ENCODE assay signal across 8 cellular contexts in the genomic region with DNA sequence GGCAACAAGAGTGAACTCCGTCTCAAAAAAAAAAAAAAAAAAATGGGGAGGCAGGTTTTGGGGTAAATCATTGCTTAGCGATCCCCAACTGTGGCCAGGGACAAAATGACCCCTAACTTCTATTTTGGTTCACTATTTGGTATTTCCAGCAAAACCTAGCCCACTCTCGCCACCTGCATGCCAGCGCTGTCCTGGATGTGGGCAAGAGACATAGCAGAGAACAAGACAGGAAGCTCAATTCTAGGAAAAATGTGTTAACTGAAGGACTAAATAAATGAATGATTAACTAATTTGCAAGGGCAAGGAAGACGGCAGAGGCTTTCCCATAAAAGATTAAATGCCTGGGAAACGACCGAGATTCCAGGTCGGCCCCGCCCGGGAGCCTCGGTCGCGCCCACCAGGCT. TPM values are rescaled to one million over a fixed set of nuclear protein-coding genes. Genes with fewer than 3 reads are reported as not detected.
DNase-seq lines count a peak whose midpoint lies in the region; ATAC-seq, FAIRE-seq and TF ChIP-seq lines count a peak whose summit lies in the region.

No MANE protein-coding gene starts in this region.

- H3K27ac Mint-ChIP-seq in natural killer cell treated with Interleukin-12 subunit alpha and Interleukin-12 subunit beta and Interleukin-15 and Interleukin-18, amount 100 ng/mL, for 72 hours, result peak overlapping the region; percentile 94 to 97

- peak overlapping the region; percentile 57 for H4K5ac ChIP-seq in H1 (ENCODE audit: insufficient read length, low read depth, low read length)

- H3K23ac ChIP-seq in H1 (ENCODE audit: insufficient read length), result no peak overlapping the region

- peak overlapping the region in 2 of 4 experiments; percentile 66 to 72; a peak in 2 of 7 replicates for H3K9ac ChIP-seq in H1 (replicated peaks in 1 of 4; ENCODE audit: extremely low read depth in 1 of 4, low read depth in 3 of 4, low read length in 3 of 4)

- TF ChIP-seq CTCF in NB4 (IDR thresholded peaks at IDR 0.05; ENCODE audit: low read depth, low read length), result no peak
- no peak for TF ChIP-seq CTCF in H1 (IDR thresholded peaks at IDR 0.05; ENCODE audit: control extremely low read depth in 1 of 3, insufficient read depth in 1 of 3, low read depth in 1 of 3, low read length in 3 of 3)

- H3K27me3 Mint-ChIP-seq in natural killer cell treated with Interleukin-12 subunit alpha and Interleukin-12 subunit beta and Interleukin-15 and Interleukin-18, amount 100 ng/mL, for 72 hours, result no peaks in the 10 kb centered on the region

- no peak overlapping the region for H4K91ac ChIP-seq in H1 (replicated peaks; ENCODE audit: insufficient read length, low read length)

- H3K36me3 ChIP-seq in H1 (ENCODE audit: control insufficient read depth in 2 of 4, insufficient read depth in 4 of 4, low read length in 3 of 4), result no peaks in the 10 kb centered on the region; a peak in 1 of 8 replicates

- peaks cover 0 to 2% of the 10 kb centered on the region in 2 experiments for H4K20me1 ChIP-seq in H1 (replicated peaks in 1 of 2; ENCODE audit: control insufficient read depth in 1 of 2, insufficient read depth in 2 of 2, low read length in 2 of 2)

- no peak overlapping the region for H3K56ac ChIP-seq in H1 (replicated peaks; ENCODE audit: insufficient read length, low read depth, low read length)

- H2BK15ac ChIP-seq in H1 (ENCODE audit: low read length), result no peak overlapping the region

- TF ChIP-seq EP300 in H1 (IDR thresholded peaks at IDR 0.05; ENCODE audit: borderline replicate concordance in 1 of 2, low read depth in 2 of 2, low read length in 2 of 2), result no peak

- no peaks in the 10 kb centered on the region for H3K79me1 ChIP-seq in H1 (ENCODE audit: low read depth, low read length)

- H2BK120ac ChIP-seq in H1 (replicated peaks; ENCODE audit: low read depth, low read length), result no peak overlapping the region

- peak overlapping the region; percentile 56 to 81 for H3K4me2 ChIP-seq in H1 (ENCODE audit: insufficient read depth in 1 of 2, low read depth in 2 of 2, low read length in 2 of 2)

- peaks cover 3% of the 10 kb centered on the region; the same call in 1 of the 2 replicates for H3K23me2 ChIP-seq in H1 (ENCODE audit: low read depth, low read length)

- TF ChIP-seq RAD21 in H1 (IDR thresholded peaks at IDR 0.05 in 1 of 2, conservative IDR thresholded peaks at IDR 0.05 in 1 of 2; ENCODE audit: low read depth in 2 of 2, low read length in 2 of 2), result no peak; a peak in 1 of 4 replicates

- 8% methylated on average over 11 of the region's 13 CpGs; no CpG with 5 or more reads in 1 of the 2 experiments for WGBS in H1 (ENCODE audit: extremely low coverage in 1 of 2, insufficient coverage in 1 of 2, insufficient read length in 1 of 2, insufficient replicate concordance in 2 of 2, low coverage in 1 of 2, low lambda C conversion rate in 2 of 2, missing lambda C conversion rate in 1 of 2), 2 experiments

- H3K79me2 ChIP-seq in H1 (ENCODE audit: control insufficient read depth in 1 of 2, insufficient read depth in 2 of 2, low read length in 2 of 2), result no peaks in the 10 kb centered on the region

- no peaks in the 10 kb centered on the region for H3K9me3 ChIP-seq in H1 (ENCODE audit: insufficient read depth in 2 of 2, low read depth in 1 of 2, low read length in 1 of 2)

- POLR2A ChIA-PET in H1 (lab: Charles Lee; ENCODE audit: partially characterized antibody), result interaction anchor here (0.6 to 4.5 kb wide), 14 partner anchors 9 to 474 kb away, joined by 3 to 26 read pairs (median 4); partner anchors contain the start of genes DAG1, RHOA, TCTA and USP4

- H3K4me3 ChIP-seq in NB4 (ENCODE audit: low read depth, low read length) (peak overlapping the region; percentile 76), H1 (ENCODE audit: extremely low read depth in 1 of 4, insufficient read depth in 2 of 4, low read depth in 3 of 4, low read length in 4 of 4) (peak overlapping the region; percentile 52 to 84 (median 77))

- peak overlapping the region; percentile 92 for H3K4me3 Mint-ChIP-seq in natural killer cell treated with Interleukin-12 subunit alpha and Interleukin-12 subunit beta and Interleukin-15 and Interleukin-18, amount 100 ng/mL, for 72 hours

- peak; percentile 34 for DNase-seq in NB4 (ENCODE audit: low read depth)
- no peak for DNase-seq in H1 (ENCODE audit: low read depth in 1 of 2, low spot score in 2 of 2)
- no peak for DNase-seq in natural killer cell treated with Interleukin-12 subunit alpha and Interleukin-12 subunit beta and Interleukin-15 and Interleukin-18, amount 100 ng/mL, for 72 hours (ENCODE audit: low spot score)
- DNase-seq in superior temporal gyrus (ENCODE audit: extremely low spot score), result no peak
- no peak for DNase-seq in NCI-H146 (lab: John Stamatoyannopoulos, UW)
- DNase-seq in NCI-H1930 (lab: John Stamatoyannopoulos, UW), result no peak

- FAIRE-seq in H1 (lab: Jason Lieb, UNC), result no peak

- no peak overlapping the region for H3K27ac ChIP-seq in H1 (ENCODE audit: low read depth, low read length)

- peak overlapping the region; percentile 80; the same call in 1 of the 2 replicates for H2AFZ ChIP-seq in H1 (ENCODE audit: low read length)

- no peaks in the 10 kb centered on the region; a peak in 1 of 7 replicates for H3K4me1 ChIP-seq in H1 (replicated peaks in 1 of 4; ENCODE audit: control insufficient read depth in 3 of 4, insufficient read depth in 4 of 4, low read length in 3 of 4)

- no peaks in the 10 kb centered on the region for H3K9me3 Mint-ChIP-seq in natural killer cell treated with Interleukin-12 subunit alpha and Interleukin-12 subunit beta and Interleukin-15 and Interleukin-18, amount 100 ng/mL, for 72 hours

- CTCF ChIA-PET in H1 (lab: Charles Lee; ENCODE audit: partially characterized antibody), result interaction anchor here (0.6 to 2.2 kb wide), 5 partner anchors 9 to 108 kb away, joined by 3 to 7 read pairs (median 4); no protein-coding TSS in a partner anchor

- H3K4me1 Mint-ChIP-seq in natural killer cell treated with Interleukin-12 subunit alpha and Interleukin-12 subunit beta and Interleukin-15 and Interleukin-18, amount 100 ng/mL, for 72 hours (ENCODE audit: low read depth in 2 of 2), result peaks cover 18 to 19% of the 10 kb centered on the region in 2 donors

- H3K14ac ChIP-seq in H1 (ENCODE audit: insufficient read length), result no peak overlapping the region

- TF ChIP-seq POLR2A in NB4 (IDR thresholded peaks at IDR 0.05; ENCODE audit: extremely low read depth, insufficient read length) (no peak), H1 (IDR thresholded peaks at IDR 0.05; ENCODE audit: control extremely low read depth in 1 of 2, low read depth in 2 of 2, low read length in 2 of 2) (no peak)

- no peak overlapping the region for H2BK5ac ChIP-seq in H1 (ENCODE audit: low read depth, low read length)

- H3K18ac ChIP-seq in H1 (ENCODE audit: extremely low read depth, low read length), result no peak overlapping the region

- H4K8ac ChIP-seq in H1 (ENCODE audit: extremely low read depth, insufficient read depth, low read length), result peak overlapping the region; percentile 68

- no peaks in the 10 kb centered on the region for H3K36me3 Mint-ChIP-seq in natural killer cell treated with Interleukin-12 subunit alpha and Interleukin-12 subunit beta and Interleukin-15 and Interleukin-18, amount 100 ng/mL, for 72 hours

- peak; percentile 15 for ATAC-seq in GM18499 (IDR thresholded peaks at IDR 0.05; ENCODE audit: insufficient read depth, unreplicated experiment)
- ATAC-seq in natural killer cell treated with Interleukin-12 subunit alpha and Interleukin-12 subunit beta and Interleukin-15 and Interleukin-18, amount 100 ng/mL, for 72 hours, result no peak
- ATAC-seq in GM19397 (IDR thresholded peaks at IDR 0.05; ENCODE audit: unreplicated experiment), result no peak

- no peak overlapping the region for H2BK20ac ChIP-seq in H1 (ENCODE audit: low read length)

- H3K27me3 ChIP-seq in H1 (replicated peaks in 1 of 4; ENCODE audit: control insufficient read depth in 3 of 4, extremely low read depth in 1 of 4, insufficient read depth in 3 of 4, low read length in 3 of 4), result no peaks in the 10 kb centered on the region

- no peak overlapping the region for H2AK5ac ChIP-seq in H1 (ENCODE audit: low read depth, low read length)

- H3K4ac ChIP-seq in H1 (replicated peaks; ENCODE audit: insufficient read length, low read depth, low read length), result no peak overlapping the region

- no peak overlapping the region for H2BK12ac ChIP-seq in H1 (ENCODE audit: low read depth, low read length)

RNA-seq across cellular contexts. Expression of gene NICN1, which starts 0.4 kb away (rescaled TPM):
- total RNA-seq in H1 (2021; fragmentation: NEBNext Ultra II Directional; extraction: Animal tissue kit (Norgen Biotek cat#: 25700)), result 8.2 and 9.0 TPM in 2 replicates
- 15.3 and 20.9 TPM in 2 replicates for polyA plus RNA-seq in H1 (2011; rRNA removed)
- 15.3 TPM for polyA plus RNA-seq in H1 (2011; cell fraction: cytosol; rRNA removed)
- polyA plus RNA-seq in H1 (2011; cell fraction: nucleus; rRNA removed), result 70.7 TPM
- polyA plus RNA-seq in H1 (2012, experiment 1 of 2), result 11.5 to 14.2 TPM (median 14.0 TPM) in 4 replicates
- polyA plus RNA-seq in H1 (2012, experiment 2 of 2), result 12.2 TPM
- 5.9 TPM for polyA plus RNA-seq in H1 (2013, experiment 1 of 2)
- 6.4 TPM for polyA plus RNA-seq in H1 (2013, experiment 2 of 2)
- 21.2 and 25.6 TPM in 2 replicates for polyA minus RNA-seq in H1 (2011; rRNA and poly(A)+ RNA removed)
- 6.3 TPM for polyA minus RNA-seq in H1 (2011; cell fraction: cytosol; rRNA and poly(A)+ RNA removed)
- polyA minus RNA-seq in H1 (2011; cell fraction: nucleus; rRNA and poly(A)+ RNA removed), result 4.9 TPM
- 10 to 100 TPM; 10.6 to 14.9 TPM for total RNA-seq in natural killer cell treated with Interleukin-12 subunit alpha and Interleukin-12 subunit beta and Interleukin-15 and Interleukin-18, amount 100 ng/mL, for 72 hours

RNA-seq across cellular contexts. Expression of gene AMT, which starts 6.4 kb away (rescaled TPM):
- total RNA-seq in H1 (2021; fragmentation: NEBNext Ultra II Directional; extraction: Animal tissue kit (Norgen Biotek cat#: 25700)), result 44.3 and 46.5 TPM in 2 replicates
- polyA plus RNA-seq in H1 (2011; rRNA removed), result 90.1 and 92.4 TPM in 2 replicates
- polyA plus RNA-seq in H1 (2011; cell fraction: cytosol; rRNA removed), result 97.0 TPM
- polyA plus RNA-seq in H1 (2011; cell fraction: nucleus; rRNA removed), result 227 TPM
- 56.6 to 72.5 TPM (median 63.8 TPM) in 4 replicates for polyA plus RNA-seq in H1 (2012, experiment 1 of 2)
- polyA plus RNA-seq in H1 (2012, experiment 2 of 2), result 42.5 TPM
- 35.4 TPM for polyA plus RNA-seq in H1 (2013, experiment 1 of 2)
- polyA plus RNA-seq in H1 (2013, experiment 2 of 2), result 32.2 TPM
- 93.0 and 99.7 TPM in 2 replicates for polyA minus RNA-seq in H1 (2011; rRNA and poly(A)+ RNA removed)
- 21.9 TPM for polyA minus RNA-seq in H1 (2011; cell fraction: cytosol; rRNA and poly(A)+ RNA removed)
- 33.6 TPM for polyA minus RNA-seq in H1 (2011; cell fraction: nucleus; rRNA and poly(A)+ RNA removed)
- 1 to 10 TPM; 4.4 to 6.0 TPM for total RNA-seq in natural killer cell treated with Interleukin-12 subunit alpha and Interleukin-12 subunit beta and Interleukin-15 and Interleukin-18, amount 100 ng/mL, for 72 hours

RNA-seq across cellular contexts. Expression of gene TCTA, which starts 16.5 kb away (rescaled TPM):
- total RNA-seq in H1 (2021; fragmentation: NEBNext Ultra II Directional; extraction: Animal tissue kit (Norgen Biotek cat#: 25700)), result 6.2 and 7.4 TPM in 2 replicates
- 11.0 and 13.2 TPM in 2 replicates for polyA plus RNA-seq in H1 (2011; rRNA removed)
- polyA plus RNA-seq in H1 (2011; cell fraction: cytosol; rRNA removed), result 14.1 TPM
- 7.9 TPM for polyA plus RNA-seq in H1 (2011; cell fraction: nucleus; rRNA removed)
- 8.6 to 10.2 TPM (median 9.5 TPM) in 4 replicates for polyA plus RNA-seq in H1 (2012, experiment 1 of 2)
- polyA plus RNA-seq in H1 (2012, experiment 2 of 2), result 9.0 TPM
- 3.9 TPM for polyA plus RNA-seq in H1 (2013, experiment 1 of 2)
- polyA plus RNA-seq in H1 (2013, experiment 2 of 2), result 4.5 TPM
- 11.6 and 12.0 TPM in 2 replicates for polyA minus RNA-seq in H1 (2011; rRNA and poly(A)+ RNA removed)
- polyA minus RNA-seq in H1 (2011; cell fraction: cytosol; rRNA and poly(A)+ RNA removed), result 5.1 TPM
- polyA minus RNA-seq in H1 (2011; cell fraction: nucleus; rRNA and poly(A)+ RNA removed), result 17.3 TPM
- 10 to 100 TPM; 20.5 to 21.1 TPM for total RNA-seq in natural killer cell treated with Interleukin-12 subunit alpha and Interleukin-12 subunit beta and Interleukin-15 and Interleukin-18, amount 100 ng/mL, for 72 hours

RNA-seq across cellular contexts. Expression of gene RHOA, which starts 16.9 kb away (rescaled TPM):
- total RNA-seq in H1 (2021; fragmentation: NEBNext Ultra II Directional; extraction: Animal tissue kit (Norgen Biotek cat#: 25700)), result 386 and 397 TPM in 2 replicates
- polyA plus RNA-seq in H1 (2011; rRNA removed), result 176 and 225 TPM in 2 replicates
- polyA plus RNA-seq in H1 (2011; cell fraction: cytosol; rRNA removed), result 237 TPM
- 230 TPM for polyA plus RNA-seq in H1 (2011; cell fraction: nucleus; rRNA removed)
- polyA plus RNA-seq in H1 (2012, experiment 1 of 2), result 329 to 425 TPM (median 343 TPM) in 4 replicates
- polyA plus RNA-seq in H1 (2012, experiment 2 of 2), result 382 TPM
- polyA plus RNA-seq in H1 (2013, experiment 1 of 2), result 313 TPM
- 317 TPM for polyA plus RNA-seq in H1 (2013, experiment 2 of 2)
- polyA minus RNA-seq in H1 (2011; rRNA and poly(A)+ RNA removed), result 293 and 303 TPM in 2 replicates
- 236 TPM for polyA minus RNA-seq in H1 (2011; cell fraction: cytosol; rRNA and poly(A)+ RNA removed)
- 122 TPM for polyA minus RNA-seq in H1 (2011; cell fraction: nucleus; rRNA and poly(A)+ RNA removed)
- 100 to 1,000 TPM; 436 to 448 TPM for total RNA-seq in natural killer cell treated with Interleukin-12 subunit alpha and Interleukin-12 subunit beta and Interleukin-15 and Interleukin-18, amount 100 ng/mL, for 72 hours

RNA-seq across cellular contexts. Expression of gene DAG1, which starts 41.4 kb away (rescaled TPM):
- total RNA-seq in H1 (2021; fragmentation: NEBNext Ultra II Directional; extraction: Animal tissue kit (Norgen Biotek cat#: 25700)), result 137 and 138 TPM in 2 replicates
- polyA plus RNA-seq in H1 (2011; rRNA removed), result 97.5 and 125 TPM in 2 replicates
- polyA plus RNA-seq in H1 (2011; cell fraction: cytosol; rRNA removed), result 73.3 TPM
- polyA plus RNA-seq in H1 (2011; cell fraction: nucleus; rRNA removed), result 117 TPM
- polyA plus RNA-seq in H1 (2012, experiment 1 of 2), result 64.9 to 94.3 TPM (median 86.3 TPM) in 4 replicates
- polyA plus RNA-seq in H1 (2012, experiment 2 of 2), result 106 TPM
- polyA plus RNA-seq in H1 (2013, experiment 1 of 2), result 204 TPM
- 192 TPM for polyA plus RNA-seq in H1 (2013, experiment 2 of 2)
- 188 and 262 TPM in 2 replicates for polyA minus RNA-seq in H1 (2011; rRNA and poly(A)+ RNA removed)
- polyA minus RNA-seq in H1 (2011; cell fraction: cytosol; rRNA and poly(A)+ RNA removed), result 72.7 TPM
- 49.7 TPM for polyA minus RNA-seq in H1 (2011; cell fraction: nucleus; rRNA and poly(A)+ RNA removed)
- 10 to 100 TPM; 22.0 to 27.8 TPM for total RNA-seq in natural killer cell treated with Interleukin-12 subunit alpha and Interleukin-12 subunit beta and Interleukin-15 and Interleukin-18, amount 100 ng/mL, for 72 hours
